11 cellular contexts compared by ENCODE assay signal in genomic region chr14:93036652-93037341, GRCh38.
A peak's percentile ranks its signal among the peaks of the same experiment; 100 is the strongest.
DNase-seq lines count a peak whose midpoint lies in the region; TF ChIP-seq lines count a peak whose summit lies in the region.
"Had no signal": no experiment of that assay in that cellular context is flagged by ENCODE, and none has a peak within 500 bp of the region (broad histone marks: within the 10 kb centered on the region; RNA-seq: fewer than 3 reads in every experiment).

No MANE protein-coding gene starts in this region.

- H2BK5ac ChIP-seq in trophoblast cell (ENCODE audit: low read depth, low read length, poor library complexity) = no peak overlapping the region

- H3K4me3 ChIP-seq in transverse colon = no peak overlapping the region
- no peak overlapping the region for H3K4me3 ChIP-seq in trophoblast cell (ENCODE audit: low read depth, low read length)
- H3K4me3 ChIP-seq: GM23248, left lung had no signal

- peaks cover 64% of the 10 kb centered on the region for H3K4me1 Mint-ChIP-seq in activated naive CD8-positive, alpha-beta T cell (ENCODE audit: low read depth)
- H3K4me1 Mint-ChIP-seq in activated naive CD8-positive, alpha-beta T cell treated with anti-CD3 and anti-CD28 coated beads for 36 hours = peaks cover 56% of the 10 kb centered on the region

- H2BK12ac ChIP-seq in trophoblast cell (ENCODE audit: low read length) = no peak overlapping the region

- no peak overlapping the region for H3K4me3 Mint-ChIP-seq in activated naive CD8-positive, alpha-beta T cell
- H3K4me3 Mint-ChIP-seq in activated naive CD8-positive, alpha-beta T cell treated with anti-CD3 and anti-CD28 coated beads for 36 hours = no peak overlapping the region

- in situ Hi-C loops in transverse colon (cut with MboI; ENCODE audit: low pct_ligation_motif_present in 1 of 4, low pct_unique_long_range_greater_than_20kb in 1 of 4, low sequenced_read_pairs in 3 of 4) = no loop called here

- no peaks in the 10 kb centered on the region for H3K27me3 Mint-ChIP-seq in activated naive CD8-positive, alpha-beta T cell
- no peaks in the 10 kb centered on the region for H3K27me3 Mint-ChIP-seq in activated naive CD8-positive, alpha-beta T cell treated with anti-CD3 and anti-CD28 coated beads for 36 hours

- H3K9me3 ChIP-seq in transverse colon (no peaks in the 10 kb centered on the region), trophoblast cell (ENCODE audit: insufficient read depth, low read depth, low read length) (no peaks in the 10 kb centered on the region)
- H3K9me3 ChIP-seq: left lung had no signal

- H2AK5ac ChIP-seq in trophoblast cell (ENCODE audit: low read length) = no peak overlapping the region

- H4K12ac ChIP-seq in trophoblast cell (ENCODE audit: low read depth, low read length) = no peak overlapping the region

- intact Hi-C loops in transverse colon (cut with DNase I; ENCODE audit: low total_unique reads) = loop anchor here (10.0 kb wide), 1 partner anchor 78 kb away; the partner anchor contains the start of gene ITPK1

- TF ChIP-seq POLR2A in transverse colon (IDR thresholded peaks at IDR 0.05) = no peak

- no peak overlapping the region for H4K8ac ChIP-seq in trophoblast cell (ENCODE audit: low read depth, low read length)

- 73 to 82% methylated on average over 5 to 12 of the region's 12 CpGs for WGBS in transverse colon (ENCODE audit: low coverage in 1 of 2), 2 donors
- WGBS in trophoblast cell (ENCODE audit: extremely low coverage, insufficient coverage, insufficient read length) = no CpG with 5 or more reads among the region's 12 CpGs

- no peak overlapping the region for H3K4ac ChIP-seq in trophoblast cell (ENCODE audit: low read depth, low read length)

- H3K4me1 ChIP-seq in transverse colon (peaks cover 48 to 86% (median 60%) of the 10 kb centered on the region in 4 donors), trophoblast cell (ENCODE audit: control insufficient read depth in 1 of 2, insufficient read depth in 2 of 2, low read length in 2 of 2) (peaks cover 3 to 4% of the 10 kb centered on the region in 2 experiments)

- H2AFZ ChIP-seq in trophoblast cell (ENCODE audit: insufficient read depth, low read length, poor library complexity) = no peak overlapping the region
- H2AFZ ChIP-seq: GM23248 had no signal

- DNase-seq in activated naive CD8-positive, alpha-beta T cell treated with anti-CD3 and anti-CD28 coated beads for 36 hours = no peak
- peak; percentile 29 to 31 for DNase-seq in dermis microvascular lymphatic vessel endothelial cell (ENCODE audit: low read depth in 2 of 2)
- peak; percentile 94 for DNase-seq in midbrain (lab: John Stamatoyannopoulos, UW)
- DNase-seq in transverse colon = no peak
- no peak for DNase-seq in activated CD4-positive, alpha-beta T cell treated with anti-CD3 and anti-CD28 coated beads, Interleukin-2, amount 50 U/mL, for 48 hours
- DNase-seq in trophoblast cell = no peak
- DNase-seq in HuH-7.5 (ENCODE audit: low spot score) = no peak
- DNase-seq: GM23248, NCI-H526 treated with DMSO at 0.1 percent for 48 hours had no signal

- H3K4me2 ChIP-seq in trophoblast cell (ENCODE audit: low read length) = no peak overlapping the region

- H3K27ac Mint-ChIP-seq in activated naive CD8-positive, alpha-beta T cell = peak overlapping the region; percentile 75
- no peak overlapping the region for H3K27ac Mint-ChIP-seq in activated naive CD8-positive, alpha-beta T cell treated with anti-CD3 and anti-CD28 coated beads for 36 hours

- H3K79me1 ChIP-seq in trophoblast cell (ENCODE audit: low read length) = no peaks in the 10 kb centered on the region

- no peak for TF ChIP-seq EP300 in transverse colon (IDR thresholded peaks at IDR 0.05; ENCODE audit: low read depth)

- no peaks in the 10 kb centered on the region for H3K36me3 ChIP-seq in transverse colon
- no peaks in the 10 kb centered on the region for H3K36me3 ChIP-seq in trophoblast cell (ENCODE audit: control insufficient read depth in 1 of 2, insufficient read depth in 2 of 2, low read length in 2 of 2)
- H3K36me3 ChIP-seq: left lung had no signal

- TF ChIP-seq CTCF in transverse colon (IDR thresholded peaks at IDR 0.05) = no peak

- H3K18ac ChIP-seq in trophoblast cell (ENCODE audit: low read length) = no peak overlapping the region

- H3K79me2 ChIP-seq in trophoblast cell (ENCODE audit: control insufficient read depth, insufficient read depth, low read length, poor library complexity) = no peaks in the 10 kb centered on the region

- no peak overlapping the region for H3K23ac ChIP-seq in trophoblast cell (ENCODE audit: low read length)

- no peak overlapping the region for H4K91ac ChIP-seq in trophoblast cell (ENCODE audit: low read depth, low read length)

- no peaks in the 10 kb centered on the region for H3K27me3 ChIP-seq in transverse colon
- H3K27me3 ChIP-seq in trophoblast cell (ENCODE audit: insufficient read depth, low read length) = no peaks in the 10 kb centered on the region
- H3K27me3 ChIP-seq: left lung had no signal

- H3K9ac ChIP-seq in trophoblast cell (ENCODE audit: low read length) = no peak overlapping the region
- H3K9ac ChIP-seq: GM23248 had no signal

- H2BK120ac ChIP-seq in trophoblast cell (ENCODE audit: insufficient read depth, low read length, poor library complexity) = no peak overlapping the region

- H3K36me3 Mint-ChIP-seq in activated naive CD8-positive, alpha-beta T cell = no peaks in the 10 kb centered on the region
- H3K36me3 Mint-ChIP-seq in activated naive CD8-positive, alpha-beta T cell treated with anti-CD3 and anti-CD28 coated beads for 36 hours = no peaks in the 10 kb centered on the region

- H3K14ac ChIP-seq in trophoblast cell (ENCODE audit: low read length) = no peak overlapping the region

- H3K27ac ChIP-seq in transverse colon (peak overlapping the region; percentile 47 to 89 (median 60)), trophoblast cell (ENCODE audit: low read depth, low read length) (no peak overlapping the region)
- H3K27ac ChIP-seq: GM23248, left lung had no signal

- no peaks in the 10 kb centered on the region for H3K9me3 Mint-ChIP-seq in activated naive CD8-positive, alpha-beta T cell (ENCODE audit: low read depth)
- no peaks in the 10 kb centered on the region for H3K9me3 Mint-ChIP-seq in activated naive CD8-positive, alpha-beta T cell treated with anti-CD3 and anti-CD28 coated beads for 36 hours

Comparison
In these comparisons a context has a peak if more than half of its experiments do, and no peak if none do; other contexts are left out.
1. DNase-seq: peak in dermis microvascular lymphatic vessel endothelial cell (2 of 2) and midbrain (single experiment); none in activated naive CD8-positive, alpha-beta T cell treated with anti-CD3 and anti-CD28 coated beads for 36 hours (single experiment), transverse colon (single experiment), activated CD4-positive, alpha-beta T cell treated with anti-CD3 and anti-CD28 coated beads, Interleukin-2, amount 50 U/mL, for 48 hours (0 of 2), trophoblast cell (0 of 2) and HuH-7.5 (single experiment).